1 cellular context compared by ENCODE assay signal in the genomic region with DNA sequence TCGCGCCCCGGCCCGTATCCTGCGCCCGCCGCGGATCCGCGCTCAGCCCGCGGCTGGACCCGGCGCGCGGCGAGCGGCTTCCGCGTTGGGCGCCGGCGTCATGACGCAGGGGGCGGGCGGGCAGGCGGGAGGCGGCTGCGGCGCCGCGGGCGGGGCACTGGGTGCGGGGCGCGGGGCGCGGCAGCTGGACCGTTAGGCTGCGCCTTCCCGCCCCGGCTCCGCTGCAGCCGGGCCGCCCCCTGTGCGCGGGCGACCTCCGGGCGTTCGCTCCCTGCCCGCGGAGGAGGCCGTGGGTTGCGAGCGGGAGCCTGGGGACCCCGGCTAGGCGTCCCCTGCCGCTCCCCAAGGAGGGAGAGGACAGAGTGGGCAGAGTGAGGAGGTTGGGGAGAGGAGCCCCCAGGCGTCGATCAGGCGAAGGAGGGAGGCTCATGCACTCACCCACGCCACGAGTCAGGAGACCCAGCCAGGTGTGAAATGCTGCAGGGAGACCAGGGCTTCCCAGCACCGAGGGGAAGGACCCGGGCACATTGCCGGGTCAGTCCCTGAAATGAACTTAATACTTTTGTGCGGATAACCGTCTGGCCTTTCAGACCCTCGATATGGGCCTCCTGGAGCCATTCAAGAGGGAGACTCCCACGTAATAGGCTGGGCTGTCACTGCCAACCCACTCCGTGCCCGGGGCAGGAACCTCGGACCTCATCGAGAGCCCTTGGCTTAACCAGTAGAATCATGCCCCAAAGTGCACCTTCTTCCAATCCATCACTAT.
TF ChIP-seq lines count a peak whose summit lies in the region.

A gene (minus strand): TSS at position 55 of the 766 bp plus-strand sequence. CDS start 252 bp downstream, outside the sequence.

TF ChIP-seq in K562, 482 proteins besides CTCF, POLR2A, EP300 and RAD21 (continued from another document and continues in another):
- TF ChIP-seq, protein P1, sequence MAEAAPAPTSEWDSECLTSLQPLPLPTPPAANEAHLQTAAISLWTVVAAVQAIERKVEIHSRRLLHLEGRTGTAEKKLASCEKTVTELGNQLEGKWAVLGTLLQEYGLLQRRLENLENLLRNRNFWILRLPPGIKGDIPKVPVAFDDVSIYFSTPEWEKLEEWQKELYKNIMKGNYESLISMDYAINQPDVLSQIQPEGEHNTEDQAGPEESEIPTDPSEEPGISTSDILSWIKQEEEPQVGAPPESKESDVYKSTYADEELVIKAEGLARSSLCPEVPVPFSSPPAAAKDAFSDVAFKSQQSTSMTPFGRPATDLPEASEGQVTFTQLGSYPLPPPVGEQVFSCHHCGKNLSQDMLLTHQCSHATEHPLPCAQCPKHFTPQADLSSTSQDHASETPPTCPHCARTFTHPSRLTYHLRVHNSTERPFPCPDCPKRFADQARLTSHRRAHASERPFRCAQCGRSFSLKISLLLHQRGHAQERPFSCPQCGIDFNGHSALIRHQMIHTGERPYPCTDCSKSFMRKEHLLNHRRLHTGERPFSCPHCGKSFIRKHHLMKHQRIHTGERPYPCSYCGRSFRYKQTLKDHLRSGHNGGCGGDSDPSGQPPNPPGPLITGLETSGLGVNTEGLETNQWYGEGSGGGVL (CRISPR knock-in tag; IDR thresholded peaks at IDR 0.05), result no peak
- TF ChIP-seq DDX20 (tag; IDR thresholded peaks at IDR 0.05; ENCODE audit: low read depth) (no peak), TCF3 (CRISPR knock-in tag; IDR thresholded peaks at IDR 0.05) (no peak), ZNF133 (CRISPR knock-in tag; IDR thresholded peaks at IDR 0.05) (no peak), FOXJ2 (tag; IDR thresholded peaks at IDR 0.05) (no peak), MYC (IDR thresholded peaks at IDR 0.05; ENCODE audit: low read depth, low read length) (peak; percentile 49), MYC (CRISPR knock-in tag; IDR thresholded peaks at IDR 0.05; ENCODE audit: borderline replicate concordance, low read depth) (no peak), SRSF1 (IDR thresholded peaks at IDR 0.05; ENCODE audit: low read depth, low read length) (no peak), ILK (tag; IDR thresholded peaks at IDR 0.05; ENCODE audit: borderline replicate concordance, low read depth) (no peak), ZNF75A (CRISPR knock-in tag; IDR thresholded peaks at IDR 0.05) (no peak), PRPF4 (IDR thresholded peaks at IDR 0.05; ENCODE audit: insufficient read depth, low read depth, low read length, poor library complexity, severe bottlenecking) (no peak), TCF7 (IDR thresholded peaks at IDR 0.05; ENCODE audit: borderline replicate concordance) (no peak), NFE2L1 (tag; IDR thresholded peaks at IDR 0.05; ENCODE audit: borderline replicate concordance, low read depth) (no peak), NFRKB (IDR thresholded peaks at IDR 0.05; ENCODE audit: low read depth) (peak; percentile 17; the same call in 1 of the 2 replicates), NONO (IDR thresholded peaks at IDR 0.05; ENCODE audit: low read depth in 2 of 2, low read length in 1 of 2) (0 out of 4 replicates have a peak, but pooled peaks of 1 of the 2 experiments have one; percentile 7), EHMT2 (IDR thresholded peaks at IDR 0.05) (no peak), WHSC1 (IDR thresholded peaks at IDR 0.05; ENCODE audit: low read length) (no peak), ARHGAP35 (IDR thresholded peaks at IDR 0.05; ENCODE audit: partially characterized antibody) (no peak), EWSR1 (IDR thresholded peaks at IDR 0.05; ENCODE audit: borderline replicate concordance, low read depth, partially characterized antibody) (no peak), MEF2A (IDR thresholded peaks at IDR 0.05; ENCODE audit: control insufficient read depth, low read depth, low read length) (no peak), ETS2 (tag; IDR thresholded peaks at IDR 0.05; ENCODE audit: borderline replicate concordance, poor library complexity, severe bottlenecking) (no peak), SMAD2 (IDR thresholded peaks at IDR 0.05; ENCODE audit: low read depth, low read length) (no peak), NCOA1 (IDR thresholded peaks at IDR 0.05; ENCODE audit: low read depth) (no peak), SP1 (CRISPR knock-in tag; IDR thresholded peaks at IDR 0.05) (no peak), CBFB (CRISPR knock-in tag; IDR thresholded peaks at IDR 0.05) (no peak)
- TF ChIP-seq, protein P2, sequence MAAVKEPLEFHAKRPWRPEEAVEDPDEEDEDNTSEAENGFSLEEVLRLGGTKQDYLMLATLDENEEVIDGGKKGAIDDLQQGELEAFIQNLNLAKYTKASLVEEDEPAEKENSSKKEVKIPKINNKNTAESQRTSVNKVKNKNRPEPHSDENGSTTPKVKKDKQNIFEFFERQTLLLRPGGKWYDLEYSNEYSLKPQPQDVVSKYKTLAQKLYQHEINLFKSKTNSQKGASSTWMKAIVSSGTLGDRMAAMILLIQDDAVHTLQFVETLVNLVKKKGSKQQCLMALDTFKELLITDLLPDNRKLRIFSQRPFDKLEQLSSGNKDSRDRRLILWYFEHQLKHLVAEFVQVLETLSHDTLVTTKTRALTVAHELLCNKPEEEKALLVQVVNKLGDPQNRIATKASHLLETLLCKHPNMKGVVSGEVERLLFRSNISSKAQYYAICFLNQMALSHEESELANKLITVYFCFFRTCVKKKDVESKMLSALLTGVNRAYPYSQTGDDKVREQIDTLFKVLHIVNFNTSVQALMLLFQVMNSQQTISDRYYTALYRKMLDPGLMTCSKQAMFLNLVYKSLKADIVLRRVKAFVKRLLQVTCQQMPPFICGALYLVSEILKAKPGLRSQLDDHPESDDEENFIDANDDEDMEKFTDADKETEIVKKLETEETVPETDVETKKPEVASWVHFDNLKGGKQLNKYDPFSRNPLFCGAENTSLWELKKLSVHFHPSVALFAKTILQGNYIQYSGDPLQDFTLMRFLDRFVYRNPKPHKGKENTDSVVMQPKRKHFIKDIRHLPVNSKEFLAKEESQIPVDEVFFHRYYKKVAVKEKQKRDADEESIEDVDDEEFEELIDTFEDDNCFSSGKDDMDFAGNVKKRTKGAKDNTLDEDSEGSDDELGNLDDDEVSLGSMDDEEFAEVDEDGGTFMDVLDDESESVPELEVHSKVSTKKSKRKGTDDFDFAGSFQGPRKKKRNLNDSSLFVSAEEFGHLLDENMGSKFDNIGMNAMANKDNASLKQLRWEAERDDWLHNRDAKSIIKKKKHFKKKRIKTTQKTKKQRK (IDR thresholded peaks at IDR 0.05; ENCODE audit: borderline replicate concordance, low read depth, low read length), result no peak
- TF ChIP-seq, protein P3, sequence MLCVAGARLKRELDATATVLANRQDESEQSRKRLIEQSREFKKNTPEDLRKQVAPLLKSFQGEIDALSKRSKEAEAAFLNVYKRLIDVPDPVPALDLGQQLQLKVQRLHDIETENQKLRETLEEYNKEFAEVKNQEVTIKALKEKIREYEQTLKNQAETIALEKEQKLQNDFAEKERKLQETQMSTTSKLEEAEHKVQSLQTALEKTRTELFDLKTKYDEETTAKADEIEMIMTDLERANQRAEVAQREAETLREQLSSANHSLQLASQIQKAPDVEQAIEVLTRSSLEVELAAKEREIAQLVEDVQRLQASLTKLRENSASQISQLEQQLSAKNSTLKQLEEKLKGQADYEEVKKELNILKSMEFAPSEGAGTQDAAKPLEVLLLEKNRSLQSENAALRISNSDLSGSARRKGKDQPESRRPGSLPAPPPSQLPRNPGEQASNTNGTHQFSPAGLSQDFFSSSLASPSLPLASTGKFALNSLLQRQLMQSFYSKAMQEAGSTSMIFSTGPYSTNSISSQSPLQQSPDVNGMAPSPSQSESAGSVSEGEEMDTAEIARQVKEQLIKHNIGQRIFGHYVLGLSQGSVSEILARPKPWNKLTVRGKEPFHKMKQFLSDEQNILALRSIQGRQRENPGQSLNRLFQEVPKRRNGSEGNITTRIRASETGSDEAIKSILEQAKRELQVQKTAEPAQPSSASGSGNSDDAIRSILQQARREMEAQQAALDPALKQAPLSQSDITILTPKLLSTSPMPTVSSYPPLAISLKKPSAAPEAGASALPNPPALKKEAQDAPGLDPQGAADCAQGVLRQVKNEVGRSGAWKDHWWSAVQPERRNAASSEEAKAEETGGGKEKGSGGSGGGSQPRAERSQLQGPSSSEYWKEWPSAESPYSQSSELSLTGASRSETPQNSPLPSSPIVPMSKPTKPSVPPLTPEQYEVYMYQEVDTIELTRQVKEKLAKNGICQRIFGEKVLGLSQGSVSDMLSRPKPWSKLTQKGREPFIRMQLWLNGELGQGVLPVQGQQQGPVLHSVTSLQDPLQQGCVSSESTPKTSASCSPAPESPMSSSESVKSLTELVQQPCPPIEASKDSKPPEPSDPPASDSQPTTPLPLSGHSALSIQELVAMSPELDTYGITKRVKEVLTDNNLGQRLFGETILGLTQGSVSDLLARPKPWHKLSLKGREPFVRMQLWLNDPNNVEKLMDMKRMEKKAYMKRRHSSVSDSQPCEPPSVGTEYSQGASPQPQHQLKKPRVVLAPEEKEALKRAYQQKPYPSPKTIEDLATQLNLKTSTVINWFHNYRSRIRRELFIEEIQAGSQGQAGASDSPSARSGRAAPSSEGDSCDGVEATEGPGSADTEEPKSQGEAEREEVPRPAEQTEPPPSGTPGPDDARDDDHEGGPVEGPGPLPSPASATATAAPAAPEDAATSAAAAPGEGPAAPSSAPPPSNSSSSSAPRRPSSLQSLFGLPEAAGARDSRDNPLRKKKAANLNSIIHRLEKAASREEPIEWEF (CRISPR knock-in tag; IDR thresholded peaks at IDR 0.05), result no peak
- TF ChIP-seq, protein P4, sequence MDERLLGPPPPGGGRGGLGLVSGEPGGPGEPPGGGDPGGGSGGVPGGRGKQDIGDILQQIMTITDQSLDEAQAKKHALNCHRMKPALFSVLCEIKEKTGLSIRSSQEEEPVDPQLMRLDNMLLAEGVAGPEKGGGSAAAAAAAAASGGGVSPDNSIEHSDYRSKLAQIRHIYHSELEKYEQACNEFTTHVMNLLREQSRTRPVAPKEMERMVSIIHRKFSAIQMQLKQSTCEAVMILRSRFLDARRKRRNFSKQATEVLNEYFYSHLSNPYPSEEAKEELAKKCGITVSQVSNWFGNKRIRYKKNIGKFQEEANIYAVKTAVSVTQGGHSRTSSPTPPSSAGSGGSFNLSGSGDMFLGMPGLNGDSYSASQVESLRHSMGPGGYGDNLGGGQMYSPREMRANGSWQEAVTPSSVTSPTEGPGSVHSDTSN (CRISPR knock-in tag; IDR thresholded peaks at IDR 0.05; ENCODE audit: low read depth), result no peak
- TF ChIP-seq, protein P4 (tag; conservative IDR thresholded peaks at IDR 0.05; ENCODE audit: low read depth), result no peak
- TF ChIP-seq, protein P5, sequence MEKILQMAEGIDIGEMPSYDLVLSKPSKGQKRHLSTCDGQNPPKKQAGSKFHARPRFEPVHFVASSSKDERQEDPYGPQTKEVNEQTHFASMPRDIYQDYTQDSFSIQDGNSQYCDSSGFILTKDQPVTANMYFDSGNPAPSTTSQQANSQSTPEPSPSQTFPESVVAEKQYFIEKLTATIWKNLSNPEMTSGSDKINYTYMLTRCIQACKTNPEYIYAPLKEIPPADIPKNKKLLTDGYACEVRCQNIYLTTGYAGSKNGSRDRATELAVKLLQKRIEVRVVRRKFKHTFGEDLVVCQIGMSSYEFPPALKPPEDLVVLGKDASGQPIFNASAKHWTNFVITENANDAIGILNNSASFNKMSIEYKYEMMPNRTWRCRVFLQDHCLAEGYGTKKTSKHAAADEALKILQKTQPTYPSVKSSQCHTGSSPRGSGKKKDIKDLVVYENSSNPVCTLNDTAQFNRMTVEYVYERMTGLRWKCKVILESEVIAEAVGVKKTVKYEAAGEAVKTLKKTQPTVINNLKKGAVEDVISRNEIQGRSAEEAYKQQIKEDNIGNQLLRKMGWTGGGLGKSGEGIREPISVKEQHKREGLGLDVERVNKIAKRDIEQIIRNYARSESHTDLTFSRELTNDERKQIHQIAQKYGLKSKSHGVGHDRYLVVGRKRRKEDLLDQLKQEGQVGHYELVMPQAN (IDR thresholded peaks at IDR 0.05; ENCODE audit: borderline replicate concordance), result no peak
- TF ChIP-seq, protein P6, sequence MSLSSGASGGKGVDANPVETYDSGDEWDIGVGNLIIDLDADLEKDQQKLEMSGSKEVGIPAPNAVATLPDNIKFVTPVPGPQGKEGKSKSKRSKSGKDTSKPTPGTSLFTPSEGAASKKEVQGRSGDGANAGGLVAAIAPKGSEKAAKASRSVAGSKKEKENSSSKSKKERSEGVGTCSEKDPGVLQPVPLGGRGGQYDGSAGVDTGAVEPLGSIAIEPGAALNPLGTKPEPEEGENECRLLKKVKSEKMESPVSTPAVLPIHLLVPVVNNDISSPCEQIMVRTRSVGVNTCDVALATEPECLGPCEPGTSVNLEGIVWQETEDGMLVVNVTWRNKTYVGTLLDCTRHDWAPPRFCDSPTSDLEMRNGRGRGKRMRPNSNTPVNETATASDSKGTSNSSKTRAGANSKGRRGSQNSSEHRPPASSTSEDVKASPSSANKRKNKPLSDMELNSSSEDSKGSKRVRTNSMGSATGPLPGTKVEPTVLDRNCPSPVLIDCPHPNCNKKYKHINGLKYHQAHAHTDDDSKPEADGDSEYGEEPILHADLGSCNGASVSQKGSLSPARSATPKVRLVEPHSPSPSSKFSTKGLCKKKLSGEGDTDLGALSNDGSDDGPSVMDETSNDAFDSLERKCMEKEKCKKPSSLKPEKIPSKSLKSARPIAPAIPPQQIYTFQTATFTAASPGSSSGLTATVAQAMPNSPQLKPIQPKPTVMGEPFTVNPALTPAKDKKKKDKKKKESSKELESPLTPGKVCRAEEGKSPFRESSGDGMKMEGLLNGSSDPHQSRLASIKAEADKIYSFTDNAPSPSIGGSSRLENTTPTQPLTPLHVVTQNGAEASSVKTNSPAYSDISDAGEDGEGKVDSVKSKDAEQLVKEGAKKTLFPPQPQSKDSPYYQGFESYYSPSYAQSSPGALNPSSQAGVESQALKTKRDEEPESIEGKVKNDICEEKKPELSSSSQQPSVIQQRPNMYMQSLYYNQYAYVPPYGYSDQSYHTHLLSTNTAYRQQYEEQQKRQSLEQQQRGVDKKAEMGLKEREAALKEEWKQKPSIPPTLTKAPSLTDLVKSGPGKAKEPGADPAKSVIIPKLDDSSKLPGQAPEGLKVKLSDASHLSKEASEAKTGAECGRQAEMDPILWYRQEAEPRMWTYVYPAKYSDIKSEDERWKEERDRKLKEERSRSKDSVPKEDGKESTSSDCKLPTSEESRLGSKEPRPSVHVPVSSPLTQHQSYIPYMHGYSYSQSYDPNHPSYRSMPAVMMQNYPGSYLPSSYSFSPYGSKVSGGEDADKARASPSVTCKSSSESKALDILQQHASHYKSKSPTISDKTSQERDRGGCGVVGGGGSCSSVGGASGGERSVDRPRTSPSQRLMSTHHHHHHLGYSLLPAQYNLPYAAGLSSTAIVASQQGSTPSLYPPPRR (CRISPR knock-in tag; IDR thresholded peaks at IDR 0.05; ENCODE audit: borderline replicate concordance), result no peak
- TF ChIP-seq, protein P7, sequence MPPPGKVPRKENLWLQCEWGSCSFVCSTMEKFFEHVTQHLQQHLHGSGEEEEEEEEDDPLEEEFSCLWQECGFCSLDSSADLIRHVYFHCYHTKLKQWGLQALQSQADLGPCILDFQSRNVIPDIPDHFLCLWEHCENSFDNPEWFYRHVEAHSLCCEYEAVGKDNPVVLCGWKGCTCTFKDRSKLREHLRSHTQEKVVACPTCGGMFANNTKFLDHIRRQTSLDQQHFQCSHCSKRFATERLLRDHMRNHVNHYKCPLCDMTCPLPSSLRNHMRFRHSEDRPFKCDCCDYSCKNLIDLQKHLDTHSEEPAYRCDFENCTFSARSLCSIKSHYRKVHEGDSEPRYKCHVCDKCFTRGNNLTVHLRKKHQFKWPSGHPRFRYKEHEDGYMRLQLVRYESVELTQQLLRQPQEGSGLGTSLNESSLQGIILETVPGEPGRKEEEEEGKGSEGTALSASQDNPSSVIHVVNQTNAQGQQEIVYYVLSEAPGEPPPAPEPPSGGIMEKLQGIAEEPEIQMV (tag; conservative IDR thresholded peaks at IDR 0.05; ENCODE audit: low read depth), result no peak
